In the genomic region with DNA sequence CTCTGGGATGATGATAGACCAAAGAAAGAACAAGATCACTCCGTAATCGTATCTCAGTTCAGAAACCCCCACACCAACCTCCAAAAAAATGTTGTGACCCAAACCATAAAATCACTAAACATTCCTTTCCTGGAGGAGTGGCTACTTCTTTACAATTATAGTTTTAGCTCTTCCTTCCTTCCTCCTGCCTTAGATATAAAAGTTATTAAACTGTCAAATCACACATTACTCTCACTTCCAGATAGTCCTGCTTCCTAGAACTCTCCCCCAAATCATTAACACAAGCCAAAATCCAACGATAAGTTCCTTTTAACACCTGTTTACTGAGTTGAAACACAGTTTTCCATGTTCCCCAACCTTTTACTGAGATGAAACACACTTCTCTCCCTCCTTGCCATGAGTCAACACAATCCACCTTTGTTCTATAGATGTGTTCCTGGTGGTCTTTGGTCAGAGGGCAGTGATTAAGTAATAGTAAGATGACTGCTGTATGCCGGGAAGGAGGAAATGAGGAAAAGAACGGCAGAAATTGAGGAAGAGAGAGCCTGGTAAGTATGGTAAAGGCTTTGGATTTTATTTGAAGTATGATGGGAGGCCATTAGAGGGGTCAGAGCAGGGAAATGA, we compare ENCODE assay signal across 1 cellular context.
TF ChIP-seq lines count a peak whose summit lies in the region.

No MANE protein-coding gene starts in this region.

TF ChIP-seq in GM12878, 131 proteins besides CTCF, POLR2A, EP300 and RAD21:
- TF ChIP-seq CHD4 (IDR thresholded peaks at IDR 0.05) (no peak), FOXK2 (IDR thresholded peaks at IDR 0.05) (no peak), ATF3 (IDR thresholded peaks at IDR 0.05; ENCODE audit: borderline replicate concordance, extremely low read depth, low read depth, low read length) (no peak), FOS (IDR thresholded peaks at IDR 0.05; ENCODE audit: borderline replicate concordance, extremely low read depth, insufficient read length) (no peak), YBX1 (IDR thresholded peaks at IDR 0.05) (no peak), EED (IDR thresholded peaks at IDR 0.05; ENCODE audit: low read depth) (no peak)
